Comparison of ENCODE assay signal across 8 cellular contexts in the genomic region with DNA sequence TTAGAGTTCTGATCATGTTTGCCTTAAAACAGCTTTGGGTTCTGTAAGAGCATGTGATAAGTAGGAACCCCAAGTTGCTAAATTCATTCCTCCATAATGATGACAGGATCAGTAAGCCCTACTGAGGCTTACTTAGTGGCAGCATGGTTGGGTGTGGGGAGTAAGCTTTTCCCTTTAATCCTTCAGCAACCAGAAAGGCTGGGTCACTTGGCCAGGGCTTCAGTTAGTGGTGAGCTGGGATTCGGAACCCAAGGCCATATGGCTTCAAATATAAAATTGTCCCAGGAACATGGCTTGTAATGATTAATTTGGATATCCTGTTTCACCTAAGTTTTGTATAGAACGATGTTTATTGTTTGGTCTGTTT. TPM values are rescaled to one million over a fixed set of nuclear protein-coding genes. Genes with fewer than 3 reads are reported as not detected.
DNase-seq lines count a peak whose midpoint lies in the region; TF ChIP-seq lines count a peak whose summit lies in the region.

No MANE protein-coding gene starts in this region.

- DNase-seq in DMS53 (lab: John Stamatoyannopoulos, UW) = peak; percentile 31
- no peak for DNase-seq in DMS53 treated with DMSO at 0.1 percent for 48 hours (lab: John Stamatoyannopoulos, UW; ENCODE audit: unreplicated experiment)
- peak; percentile 92 for DNase-seq in NCI-H82 (lab: John Stamatoyannopoulos, UW)
- DNase-seq in dorsolateral prefrontal cortex = no peak
- DNase-seq in stimulated activated CD4-positive, alpha-beta T cell treated with anti-CD3 and anti-CD28 coated beads, Interleukin-2, amount 100 ng/mL, for 48 hours = no peak
- no peak for DNase-seq in activated CD8-positive, alpha-beta memory T cell treated with anti-CD3 and anti-CD28 coated beads, Interleukin-2, amount 50 U/mL, for 4 hours

- H3K27me3 ChIP-seq in dorsolateral prefrontal cortex = no peaks in the 10 kb centered on the region
- H3K27me3 ChIP-seq in mononuclear cell (ENCODE audit: insufficient read depth, low read length) = no peaks in the 10 kb centered on the region

- peaks cover 3 to 5% of the 10 kb centered on the region in 2 experiments; a peak in 2 of 3 replicates for H3K36me3 ChIP-seq in HEK293 (ENCODE audit: control insufficient read depth in 2 of 2, insufficient read depth in 1 of 2, low read length in 2 of 2)

- H3K27ac ChIP-seq in HEK293 (ENCODE audit: extremely low read depth, low read depth, low read length) (peak overlapping the region; percentile 87; the same call in 1 of the 2 replicates), dorsolateral prefrontal cortex (peak overlapping the region in 42 of 59 donors; percentile 1 to 87 (median 66))

- intact Hi-C loops in dorsolateral prefrontal cortex (cut with DNase I) = loop anchor here in 1 of 2 donors (2.0 to 5.0 kb wide), 3 partner anchors 94 to 238 kb away; no protein-coding TSS in a partner anchor

- H3K4me3 ChIP-seq in HEK293 (ENCODE audit: low read depth, low read length) (peak overlapping the region; percentile 94), dorsolateral prefrontal cortex (peak overlapping the region; percentile 56 to 100 (median 91)), mononuclear cell (ENCODE audit: low read length) (peak overlapping the region; percentile 91)

- TF ChIP-seq CTCF in HEK293 (tag by site-specific recombination; IDR thresholded peaks at IDR 0.05) (no peak), dorsolateral prefrontal cortex (IDR thresholded peaks at IDR 0.05 in 54 of 56, conservative IDR thresholded peaks at IDR 0.05 in 2 of 56; ENCODE audit: low read depth in 1 of 56, partially characterized antibody in 56 of 56) (no peak)

- H3K4me1 ChIP-seq in HEK293 (ENCODE audit: control insufficient read depth, insufficient read depth, low read length) = peaks cover 8% of the 10 kb centered on the region; the same call in 1 of the 2 replicates
- H3K4me1 ChIP-seq in mononuclear cell (ENCODE audit: insufficient read depth, low read length) = peaks cover 5% of the 10 kb centered on the region

- CTCF ChIA-PET in HEK293 (lab: Yijun Ruan, JAX) = interaction anchor here (0.9 to 2.0 kb wide), 3 partner anchors 49 to 64 kb away, joined by 4 to 7 read pairs (median 6); no protein-coding TSS in a partner anchor

- no peaks in the 10 kb centered on the region for H3K9me3 ChIP-seq in HEK293 (ENCODE audit: control insufficient read depth, insufficient read depth, low read depth, low read length)
- H3K9me3 ChIP-seq in mononuclear cell (ENCODE audit: low read depth, low read length) = no peaks in the 10 kb centered on the region

- POLR2A ChIA-PET in HEK293 (lab: Yijun Ruan, JAX) = interaction anchor here (0.7 to 1.4 kb wide), 8 partner anchors 9 to 102 kb away, joined by 3 to 11 read pairs (median 3); no protein-coding TSS in a partner anchor

TF ChIP-seq in HEK293, 187 proteins besides CTCF, POLR2A, EP300 and RAD21:
- no peak for TF ChIP-seq KLF9 (tag by site-specific recombination; IDR thresholded peaks at IDR 0.05; ENCODE audit: low read depth)
- no peak for TF ChIP-seq ZNF354C (tag by site-specific recombination; IDR thresholded peaks at IDR 0.05; ENCODE audit: borderline replicate concordance, low read depth)
- no peak for TF ChIP-seq ZNF214 (tag by site-specific recombination; IDR thresholded peaks at IDR 0.05; ENCODE audit: borderline replicate concordance)
- TF ChIP-seq, protein P1, sequence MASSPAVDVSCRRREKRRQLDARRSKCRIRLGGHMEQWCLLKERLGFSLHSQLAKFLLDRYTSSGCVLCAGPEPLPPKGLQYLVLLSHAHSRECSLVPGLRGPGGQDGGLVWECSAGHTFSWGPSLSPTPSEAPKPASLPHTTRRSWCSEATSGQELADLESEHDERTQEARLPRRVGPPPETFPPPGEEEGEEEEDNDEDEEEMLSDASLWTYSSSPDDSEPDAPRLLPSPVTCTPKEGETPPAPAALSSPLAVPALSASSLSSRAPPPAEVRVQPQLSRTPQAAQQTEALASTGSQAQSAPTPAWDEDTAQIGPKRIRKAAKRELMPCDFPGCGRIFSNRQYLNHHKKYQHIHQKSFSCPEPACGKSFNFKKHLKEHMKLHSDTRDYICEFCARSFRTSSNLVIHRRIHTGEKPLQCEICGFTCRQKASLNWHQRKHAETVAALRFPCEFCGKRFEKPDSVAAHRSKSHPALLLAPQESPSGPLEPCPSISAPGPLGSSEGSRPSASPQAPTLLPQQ (tag by site-specific recombination; IDR thresholded peaks at IDR 0.05) = no peak

RNA-seq across cellular contexts. Expression of a gene that starts 0.8 kb away (rescaled TPM):
- total RNA-seq in dorsolateral prefrontal cortex (1 to 10 TPM; 1.6 to 9.8 (median 3.4) TPM), mononuclear cell (0.73 TPM)

Comparison
In these comparisons a context has a peak if more than half of its experiments do, and no peak if none do; other contexts are left out.
1. DNase-seq: peak in DMS53 (single experiment) and NCI-H82 (single experiment); none in DMS53 treated with DMSO at 0.1 percent for 48 hours (single experiment), dorsolateral prefrontal cortex (0 of 10), stimulated activated CD4-positive, alpha-beta T cell treated with anti-CD3 and anti-CD28 coated beads, Interleukin-2, amount 100 ng/mL, for 48 hours (0 of 2) and activated CD8-positive, alpha-beta memory T cell treated with anti-CD3 and anti-CD28 coated beads, Interleukin-2, amount 50 U/mL, for 4 hours (single experiment).
2. Peak in every context shown above with its lines, with median percentiles within 50 percentile points of each other: H3K4me3 ChIP-seq.